Comparison of ENCODE assay signal across 23 cellular contexts in the genomic region with DNA sequence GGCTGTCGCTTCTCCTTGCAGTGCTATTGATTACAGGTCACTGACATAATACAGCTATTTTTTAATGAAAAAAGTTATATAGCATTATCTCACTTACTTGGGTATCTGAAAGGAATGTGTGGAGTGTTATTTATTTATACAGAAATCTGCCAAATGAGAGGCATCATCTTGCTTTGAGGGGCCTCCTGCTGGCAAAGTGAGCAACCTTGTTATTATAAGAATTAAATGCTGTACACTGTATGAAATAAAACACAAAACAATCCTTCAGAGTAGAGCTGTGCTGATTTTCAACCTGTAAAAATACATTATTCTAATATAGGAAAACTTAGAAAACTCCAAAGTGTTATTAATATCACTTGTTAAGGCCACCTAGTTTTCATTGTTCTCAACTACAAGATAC. TPM values are rescaled to one million over a fixed set of nuclear protein-coding genes. Genes with fewer than 3 reads are reported as not detected.
DNase-seq lines count a peak whose midpoint lies in the region; ATAC-seq and TF ChIP-seq lines count a peak whose summit lies in the region.
"Had no signal": no experiment of that assay in that cellular context is flagged by ENCODE, and none has a peak within 500 bp of the region (broad histone marks: within the 10 kb centered on the region; RNA-seq: fewer than 3 reads in every experiment).

No MANE protein-coding gene starts in this region.

- TF ChIP-seq CTCF in AG09309 (IDR thresholded peaks at IDR 0.05; ENCODE audit: control insufficient read depth, insufficient read depth, low read depth, low read length, missing control alignments) = peak; percentile 16
- peak; percentile 24 for TF ChIP-seq CTCF in kidney epithelial cell (IDR thresholded peaks at IDR 0.05; ENCODE audit: insufficient read depth, low read length, poor library complexity, severe bottlenecking)

- H3K27me3 ChIP-seq in adipocyte (replicated peaks; ENCODE audit: control insufficient read depth, insufficient read depth, low read length) (no peaks in the 10 kb centered on the region), kidney epithelial cell (ENCODE audit: control insufficient read depth, insufficient read depth, low read length) (no peaks in the 10 kb centered on the region)
- H3K27me3 ChIP-seq: BLaER1 had no signal

- no peaks in the 10 kb centered on the region for H3K4me1 ChIP-seq in adipocyte (ENCODE audit: control insufficient read depth, insufficient read depth, low read length)
- H3K4me1 ChIP-seq: A549, BLaER1 had no signal

- no peak for ATAC-seq in GM21367 (IDR thresholded peaks at IDR 0.05; ENCODE audit: unreplicated experiment)
- ATAC-seq: A549 had no signal

- H3K36me3 ChIP-seq in adipocyte (ENCODE audit: control insufficient read depth, insufficient read depth, low read length, severe bottlenecking) (no peaks in the 10 kb centered on the region), kidney epithelial cell (ENCODE audit: control insufficient read depth, insufficient read depth, low read length) (no peaks in the 10 kb centered on the region)
- H3K36me3 ChIP-seq: BLaER1 had no signal

- H3K9ac ChIP-seq in adipocyte (ENCODE audit: low read length) = no peak overlapping the region
- H3K9ac ChIP-seq: BLaER1 had no signal

- H3K9me3 ChIP-seq in adipocyte (ENCODE audit: control insufficient read depth, low read length) = no peaks in the 10 kb centered on the region
- H3K9me3 ChIP-seq: A549, BLaER1 had no signal

- H3K4me3 ChIP-seq in AG09309 (ENCODE audit: control insufficient read depth, low read depth, low read length) (no peak overlapping the region), adipocyte (ENCODE audit: low read length) (no peak overlapping the region), kidney epithelial cell (ENCODE audit: low read depth, low read length) (no peak overlapping the region)
- H3K4me3 ChIP-seq: A549, BLaER1, PC-9 had no signal

- no peak for DNase-seq in AG09309 (ENCODE audit: low read depth)
- DNase-seq in COR-L47 (lab: John Stamatoyannopoulos, UW) = peak; percentile 19
- DNase-seq in adipocyte (ENCODE audit: low read depth) = peak; percentile 33
- no peak for DNase-seq in kidney epithelial cell (ENCODE audit: low read depth)
- no peak for DNase-seq in activated CD4-positive, alpha-beta T cell treated with anti-CD3 and anti-CD28 coated beads for 4 hours
- DNase-seq in pons (ENCODE audit: low spot score) = no peak
- DNase-seq: CD4-positive, alpha-beta T cell; DMS53; GDM1; Karpas-422; MM.1S; NCI-H1048; NCI-H1417 treated with DMSO at 0.1 percent for 48 hours; NCI-H187; NCI-H2107; NCI-H510A treated with DMSO at 0.1 percent for 48 hours; NCI-H748 treated with DMSO at 0.1 percent for 48 hours; PC-9; RPMI8226; SHP77 treated with DMSO at 0.1 percent for 48 hours had no signal

RNA-seq across cellular contexts. Expression of gene ERBB4, which starts 20.9 kb away (rescaled TPM):
- total RNA-seq in kidney epithelial cell = 2.6 and 2.7 TPM in 2 replicates
- total RNA-seq: CD4-positive, alpha-beta T cell; PC-9 had no signal

Comparison
In these comparisons a context has a peak if more than half of its experiments do, and no peak if none do; other contexts are left out.
1. DNase-seq: peak in COR-L47 (single experiment) and adipocyte (single experiment); none in AG09309 (single experiment), kidney epithelial cell (single experiment), activated CD4-positive, alpha-beta T cell treated with anti-CD3 and anti-CD28 coated beads for 4 hours (0 of 2) and pons (single experiment).